8 cellular contexts compared by ENCODE assay signal in genomic region chr10:89391882-89392756, GRCh38. TPM values are rescaled to one million over a fixed set of nuclear protein-coding genes. Genes with fewer than 3 reads are reported as not detected.
DNase-seq lines count a peak whose midpoint lies in the region; ATAC-seq and TF ChIP-seq lines count a peak whose summit lies in the region.

Gene IFIT1 (plus strand): TSS chr10:89392623. CDS start chr10:89392713, 90 bp downstream.

- no peaks in the 10 kb centered on the region for H3K27me3 Mint-ChIP-seq in CD4-positive, alpha-beta T cell
- H3K27me3 Mint-ChIP-seq in nephron (ENCODE audit: low read depth): no peaks in the 10 kb centered on the region

- CTCF ChIA-PET in CD4-positive, alpha-beta T cell (lab: Charles Lee): interaction anchor here (0.6 to 2.0 kb wide), 2 partner anchors 23 to 313 kb away, joined by 3 to 7 read pairs; no protein-coding TSS in a partner anchor

- H3K27ac ChIP-seq in CD4-positive, alpha-beta T cell (ENCODE audit: low read depth, low read length): peak within 1 kb of the TSS; percentile 58
- H3K27ac ChIP-seq in foreskin keratinocyte (peak within 1 kb of the TSS; percentile 69), vagina (peak within 1 kb of the TSS; percentile 85)

- H3K27ac Mint-ChIP-seq in CD4-positive, alpha-beta T cell: peak within 1 kb of the TSS; percentile 93
- peak within 1 kb of the TSS; percentile 93 to 98 (median 95) for H3K27ac Mint-ChIP-seq in nephron

- H3K4me3 Mint-ChIP-seq in CD4-positive, alpha-beta T cell: peak within 1 kb of the TSS; percentile 93
- H3K4me3 Mint-ChIP-seq in nephron: peak within 1 kb of the TSS; percentile 78 to 85 (median 83)

- peak within 1 kb of the TSS; percentile 48 to 57 for H3K4me3 ChIP-seq in vagina

- no peaks in the 10 kb centered on the region for H3K36me3 ChIP-seq in vagina

- TF ChIP-seq CTCF in CD4-positive, alpha-beta T cell (IDR thresholded peaks at IDR 0.05): no peak
- TF ChIP-seq CTCF in foreskin keratinocyte (conservative IDR thresholded peaks at IDR 0.05): peak; percentile 35
- TF ChIP-seq CTCF in nephron (IDR thresholded peaks at IDR 0.05; ENCODE audit: unreplicated experiment in 3 of 3): no peak
- no peak for TF ChIP-seq CTCF in vagina (IDR thresholded peaks at IDR 0.05)

- POLR2A ChIA-PET in CD4-positive, alpha-beta T cell (lab: Charles Lee): interaction anchor here (0.6 to 4.0 kb wide), 15 partner anchors 11 to 1573 kb away, joined by 3 to 123 read pairs (median 4); partner anchors contain the start of genes FAS, IFIT2, IFIT3 and IFIT5

- peaks cover 18% of the 10 kb centered on the region for H3K36me3 Mint-ChIP-seq in CD4-positive, alpha-beta T cell (ENCODE audit: low read depth)
- peaks cover 3% of the 10 kb centered on the region for H3K36me3 Mint-ChIP-seq in nephron (ENCODE audit: low read depth)

- TF ChIP-seq POLR2A in vagina (IDR thresholded peaks at IDR 0.05): peak in 1 of 2 donors; percentile 44

- H3K4me1 ChIP-seq in foreskin keratinocyte (peaks cover 12% of the 10 kb centered on the region), vagina (peaks cover 28% of the 10 kb centered on the region)

- H3K9me3 Mint-ChIP-seq in CD4-positive, alpha-beta T cell: no peaks in the 10 kb centered on the region
- peaks cover 2% of the 10 kb centered on the region for H3K9me3 Mint-ChIP-seq in nephron

- intact Hi-C loops in CD4-positive, alpha-beta T cell (cut with DNase I, micrococcal nuclease): loop anchor here (1.0 to 2.0 kb wide), 3 partner anchors 21 to 89 kb away; partner anchors contain the start of genes IFIT2 (in 1 of the 2) and IFIT5 (in 1 of the 2)
- intact Hi-C loops in vagina (cut with DNase I): no loop called here

- no peaks in the 10 kb centered on the region for H3K9me3 ChIP-seq in CD4-positive, alpha-beta T cell (ENCODE audit: control insufficient read depth, low read length)
- no peaks in the 10 kb centered on the region for H3K9me3 ChIP-seq in vagina

- ATAC-seq in CD4-positive, alpha-beta T cell (ENCODE audit: poor library complexity): peak; percentile 94
- peak; percentile 72 for ATAC-seq in GM18861 (IDR thresholded peaks at IDR 0.05; ENCODE audit: unreplicated experiment)
- peak; percentile 48 for ATAC-seq in HG03060 (IDR thresholded peaks at IDR 0.05; ENCODE audit: low read depth, unreplicated experiment)
- peak; percentile 89 for ATAC-seq in foreskin keratinocyte

- DNase-seq in CD4-positive, alpha-beta T cell: peak in 8 of 10 experiments; percentile 6 to 55 (median 20)
- DNase-seq in NOMO-1 (lab: John Stamatoyannopoulos, UW; ENCODE audit: unreplicated experiment in 2 of 2) (peak; percentile 36 to 63), foreskin keratinocyte (peak; percentile 69 to 82), vagina (ENCODE audit: extremely low spot score in 2 of 2) (peak; percentile 49 to 90)
- peak; percentile 73 for DNase-seq in activated effector memory CD4-positive, alpha-beta T cell treated with anti-CD3 and anti-CD28 coated beads, Interleukin-2, amount 50 U/mL, for 16 hours

- H3K27me3 ChIP-seq in CD4-positive, alpha-beta T cell (ENCODE audit: control insufficient read depth, insufficient read depth, low read length): no peaks in the 10 kb centered on the region
- H3K27me3 ChIP-seq in foreskin keratinocyte (no peaks in the 10 kb centered on the region), vagina (no peaks in the 10 kb centered on the region)

- H3K4me1 Mint-ChIP-seq in CD4-positive, alpha-beta T cell (ENCODE audit: low read depth): peaks cover 46% of the 10 kb centered on the region
- H3K4me1 Mint-ChIP-seq in nephron: peaks cover 23% of the 10 kb centered on the region

RNA-seq across cellular contexts. Expression of gene IFIT1, which starts in this region (rescaled TPM):
- total RNA-seq in CD4-positive, alpha-beta T cell: 1 to 10 TPM; 5.1 to 6.2 TPM
- total RNA-seq in foreskin keratinocyte (70.6 and 111 TPM in 2 replicates), vagina (7.4 TPM)
- 49.0 and 65.0 TPM in 2 replicates for polyA plus RNA-seq in foreskin keratinocyte

Comparison
In these comparisons a context has a peak if more than half of its experiments do, and no peak if none do; other contexts are left out.
1. Peak in every context shown above with its lines: DNase-seq, ATAC-seq, H3K4me3 ChIP-seq and H3K27ac ChIP-seq.
2. DNase-seq: peak in every context shown above with its lines; median percentile 76 in foreskin keratinocyte; 73 in activated effector memory CD4-positive, alpha-beta T cell treated with anti-CD3 and anti-CD28 coated beads, Interleukin-2, amount 50 U/mL, for 16 hours; 70 in vagina; 50 in NOMO-1; 20 in CD4-positive, alpha-beta T cell.